ENCODE assay signal across 11 cellular contexts in the genomic region with DNA sequence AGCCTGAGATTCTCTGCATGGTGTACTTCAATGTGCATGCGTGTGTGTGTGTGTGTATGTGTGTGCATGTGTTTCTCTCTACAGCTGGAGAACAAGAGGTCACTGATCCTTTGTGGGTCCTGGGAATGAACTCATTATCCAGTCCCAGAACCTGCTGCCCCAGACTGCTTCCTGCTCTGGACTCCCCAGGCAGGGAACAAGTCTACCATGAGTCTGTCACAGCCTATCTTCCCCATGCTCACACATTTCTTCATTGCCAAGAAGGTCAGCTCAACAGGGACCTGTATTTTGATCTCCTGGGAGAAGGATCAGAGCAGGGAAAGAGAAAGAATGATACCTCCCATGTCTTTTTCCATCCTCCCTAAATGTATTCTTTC. TPM values are rescaled to one million over a fixed set of nuclear protein-coding genes. Genes with fewer than 3 reads are reported as not detected.
A peak's percentile ranks its signal among the peaks of the same experiment; 100 is the strongest.
DNase-seq lines count a peak whose midpoint lies in the region; ATAC-seq and TF ChIP-seq lines count a peak whose summit lies in the region.
"Had no signal": no experiment of that assay in that cellular context is flagged by ENCODE, and none has a peak within 500 bp of the region (broad histone marks: within the 10 kb centered on the region; RNA-seq: fewer than 3 reads in every experiment).

No MANE protein-coding gene starts in this region.

- no peaks in the 10 kb centered on the region; the same call in 1 of the 2 replicates for H4K20me1 ChIP-seq in MM.1S (ENCODE audit: insufficient read depth, low read length)

- H3K9me3 Mint-ChIP-seq in activated T-cell treated with anti-CD3 and anti-CD28 coated beads, Interleukin-2, amount 50 U/mL, for 4 hours, result no peaks in the 10 kb centered on the region

- peak overlapping the region; percentile 76 for H3K9ac ChIP-seq in MM.1S (ENCODE audit: low read length)

- H3K79me2 ChIP-seq in MM.1S (ENCODE audit: low read length), result peaks cover 45% of the 10 kb centered on the region

- H3K4me3 Mint-ChIP-seq in activated T-cell treated with anti-CD3 and anti-CD28 coated beads, Interleukin-2, amount 50 U/mL, for 4 hours, result peak overlapping the region; percentile 91

- 0 to 25% (median 19%) methylated on average over 1 of the region's 1 CpG for WGBS in spleen, 5 donors

- H3K4me2 ChIP-seq in MM.1S (ENCODE audit: low read depth, low read length), result peak overlapping the region; percentile 72

- no peak for DNase-seq in activated T-cell treated with anti-CD3 and anti-CD28 coated beads, Interleukin-2, amount 50 U/mL, for 4 hours
- DNase-seq in activated T-cell treated with anti-CD3 and anti-CD28 coated beads, Interleukin-2, amount 50 U/mL, for 48 hours, result no peak
- DNase-seq in MM.1S (no peak), coronary artery (ENCODE audit: low spot score) (no peak), spleen (peak; percentile 51), NCI-H446 (lab: John Stamatoyannopoulos, UW) (no peak), NCI-H146 (lab: John Stamatoyannopoulos, UW) (no peak)
- DNase-seq: NCI-H1092, NCI-H82 had no signal

- peaks cover 25% of the 10 kb centered on the region for H3F3A ChIP-seq in MM.1S (ENCODE audit: insufficient read depth, low read length)

- TF ChIP-seq POLR2A in spleen (IDR thresholded peaks at IDR 0.05), result no peak

- peaks cover 63% of the 10 kb centered on the region for H3K4me1 Mint-ChIP-seq in activated T-cell treated with anti-CD3 and anti-CD28 coated beads, Interleukin-2, amount 50 U/mL, for 4 hours (ENCODE audit: low read depth)

- H3K27me3 Mint-ChIP-seq in activated T-cell treated with anti-CD3 and anti-CD28 coated beads, Interleukin-2, amount 50 U/mL, for 4 hours (ENCODE audit: low read depth), result no peaks in the 10 kb centered on the region

- no peaks in the 10 kb centered on the region for H3K9me3 ChIP-seq in MM.1S (replicated peaks; ENCODE audit: insufficient read depth, low read length)
- no peaks in the 10 kb centered on the region for H3K9me3 ChIP-seq in spleen

- peak overlapping the region; percentile 46; the same call in 1 of the 2 replicates for H3K27ac ChIP-seq in MM.1S (ENCODE audit: low read length)
- no peak overlapping the region for H3K27ac ChIP-seq in coronary artery
- H3K27ac ChIP-seq in spleen, result peak overlapping the region; percentile 23 to 90 (median 82)

- TF ChIP-seq CTCF in MM.1S (IDR thresholded peaks at IDR 0.05; ENCODE audit: low read length), result no peak
- TF ChIP-seq CTCF in coronary artery (IDR thresholded peaks at IDR 0.05), result no peak
- no peak for TF ChIP-seq CTCF in spleen (IDR thresholded peaks at IDR 0.05 in 8 of 11, conservative IDR thresholded peaks at IDR 0.05 in 3 of 11)

- H3K27me3 ChIP-seq in MM.1S (replicated peaks; ENCODE audit: insufficient read depth, low read length) (no peaks in the 10 kb centered on the region), spleen (replicated peaks in 1 of 7) (peaks cover 0 to 37% (median 21%) of the 10 kb centered on the region in 7 donors)

- 0 out of 2 replicates have a peak overlapping the region, but pooled peaks have one; percentile 49 for H2AFZ ChIP-seq in MM.1S (ENCODE audit: low read length)

- H3K36me3 Mint-ChIP-seq in activated T-cell treated with anti-CD3 and anti-CD28 coated beads, Interleukin-2, amount 50 U/mL, for 4 hours (ENCODE audit: insufficient read depth), result peaks cover 19% of the 10 kb centered on the region

- H3K9me2 ChIP-seq in MM.1S (replicated peaks; ENCODE audit: insufficient read depth, low read length), result no peaks in the 10 kb centered on the region

- peaks cover 28% of the 10 kb centered on the region for H3K4me1 ChIP-seq in MM.1S (ENCODE audit: low read length)
- peaks cover 32 to 95% (median 76%) of the 10 kb centered on the region in 6 donors for H3K4me1 ChIP-seq in spleen

- intact Hi-C loops in spleen (cut with DNase I; ENCODE audit: low total_unique reads), result no loop called here

- no peak for ATAC-seq in activated T-cell treated with anti-CD3 and anti-CD28 coated beads, Interleukin-2, amount 50 U/mL, for 4 hours
- no peak for ATAC-seq in HG02870 (IDR thresholded peaks at IDR 0.05; ENCODE audit: unreplicated experiment)

- H3K4me3 ChIP-seq in MM.1S (ENCODE audit: low read length), result peak overlapping the region; percentile 80
- peak overlapping the region; percentile 55 for H3K4me3 ChIP-seq in coronary artery
- peak overlapping the region; percentile 33 to 76 (median 54) for H3K4me3 ChIP-seq in spleen

- H3K36me3 ChIP-seq in MM.1S (replicated peaks; ENCODE audit: insufficient read depth, low read length), result no peaks in the 10 kb centered on the region
- peaks cover 0 to 44% (median 14%) of the 10 kb centered on the region in 6 donors for H3K36me3 ChIP-seq in spleen

RNA-seq across cellular contexts. Expression of a gene that starts 2.9 kb away (rescaled TPM):
- total RNA-seq in activated T-cell treated with anti-CD3 and anti-CD28 coated beads, Interleukin-2, amount 50 U/mL, for 4 hours, result 10 to 100 TPM; 24.4 to 28.1 (median 25.8) TPM
- 10 to 100 TPM; 13.4 to 21.8 (median 19.5) TPM for total RNA-seq in spleen
- 1 to 10 TPM; 5.5 to 9.9 (median 6.6) TPM for polyA plus RNA-seq in spleen

RNA-seq across cellular contexts. Expression of a gene that starts 3.4 kb away (rescaled TPM):
- total RNA-seq in activated T-cell treated with anti-CD3 and anti-CD28 coated beads, Interleukin-2, amount 50 U/mL, for 4 hours, result 10 to 100 TPM; 11.5 to 14.9 (median 14.0) TPM
- 10 to 100 TPM; 27.1 to 93.1 (median 33.4) TPM for total RNA-seq in spleen
- 10 to 100 TPM; 16.9 to 25.9 (median 25.3) TPM for polyA plus RNA-seq in spleen

RNA-seq across cellular contexts. Expression of a gene that starts 10.7 kb away (rescaled TPM):
- 100 to 1,000 TPM; 347 to 382 (median 378) TPM for total RNA-seq in activated T-cell treated with anti-CD3 and anti-CD28 coated beads, Interleukin-2, amount 50 U/mL, for 4 hours
- 10 to 100 TPM; 34.3 to 77.8 (median 51.6) TPM for total RNA-seq in spleen
- polyA plus RNA-seq in spleen, result 10 to 100 TPM; 36.2 to 72.0 (median 56.0) TPM

RNA-seq across cellular contexts. Expression of a gene that starts 13.5 kb away (rescaled TPM):
- 10 to 100 TPM; 15.7 to 17.6 (median 17.3) TPM for total RNA-seq in activated T-cell treated with anti-CD3 and anti-CD28 coated beads, Interleukin-2, amount 50 U/mL, for 4 hours
- 10 to 100 TPM; 17.2 to 36.8 (median 23.0) TPM for total RNA-seq in spleen
- 10 to 100 TPM; 29.0 to 49.0 (median 33.0) TPM for polyA plus RNA-seq in spleen

RNA-seq across cellular contexts. Expression of a gene that starts 25.5 kb away (rescaled TPM):
- total RNA-seq in activated T-cell treated with anti-CD3 and anti-CD28 coated beads, Interleukin-2, amount 50 U/mL, for 4 hours, result 10 to 100 TPM; 18.4 to 19.6 (median 19.5) TPM
- 1 to 10 TPM in 2 of 7 donors, under 1 TPM in 5; 0.23 to 1.5 (median 0.47) TPM for total RNA-seq in spleen
- under 1 TPM; 0.20 to 0.48 (median 0.30) TPM for polyA plus RNA-seq in spleen
- total RNA-seq: frontal cortex had no signal

Comparison
In these comparisons a context has a peak if more than half of its experiments do, and no peak if none do; other contexts are left out.
1. H3K27ac ChIP-seq: peak in MM.1S (single experiment) and spleen (8 of 8); none in coronary artery (0 of 2).
2. RNA of a gene that starts 10.7 kb away (total RNA-seq): 347 to 382 TPM in activated T-cell treated with anti-CD3 and anti-CD28 coated beads, Interleukin-2, amount 50 U/mL, for 4 hours; 34.3 to 77.8 TPM in spleen; every median in the first group is over 4 times any median in the second.
3. Peak in every context shown above with its lines, with median percentiles within 50 percentile points of each other: H3K4me3 ChIP-seq.